In genomic region chr19:16154557-16154956, GRCh38 we compare ENCODE assay signal across 21 cellular contexts. TPM values are rescaled to one million over a fixed set of nuclear protein-coding genes. Genes with fewer than 3 reads are reported as not detected.
A peak's percentile ranks its signal among the peaks of the same experiment; 100 is the strongest.
DNase-seq lines count a peak whose midpoint lies in the region; ATAC-seq, FAIRE-seq and TF ChIP-seq lines count a peak whose summit lies in the region.
"Had no signal": no experiment of that assay in that cellular context is flagged by ENCODE, and none has a peak within 500 bp of the region (broad histone marks: within the 10 kb centered on the region; RNA-seq: fewer than 3 reads in every experiment).

No MANE protein-coding gene starts in this region.

- H3K4me1 ChIP-seq in GM12878 (ENCODE audit: control insufficient read depth, insufficient read depth, low read length): peaks cover 46% of the 10 kb centered on the region

- H3K79me2 ChIP-seq in GM12878 (ENCODE audit: control insufficient read depth, insufficient read depth, low read length): peaks cover 20% of the 10 kb centered on the region

- H3K4me3 ChIP-seq in HL-60 (replicated peaks; ENCODE audit: insufficient read depth, low read length) (no peak overlapping the region), GM12878 (no peak overlapping the region)
- H3K4me3 ChIP-seq: BLaER1 treated with 17β-estradiol and CSF1 and Interleukin-3, amounts not matched to agents 10 nM and 100 nM; PC-9 had no signal

- BruUV-seq in GM12878 (replicated peaks; lab: Mats Ljungman, UMichigan): no TSS peak

- TF ChIP-seq RAD21 in GM12878 (IDR thresholded peaks at IDR 0.05; ENCODE audit: insufficient read depth, low read depth, low read length): no peak

- POLR2A ChIA-PET in activated CD8-positive, alpha-beta T cell treated with anti-CD3 and anti-CD28 coated beads, Interleukin-2, amount 10 ng/mL, durations not matched to agents 7 days and 5 days (lab: Charles Lee): interaction anchor here (0.9 to 2.8 kb wide), 4 partner anchors 10 to 14 kb away, joined by 3 to 15 read pairs (median 4); partner anchors contain the start of gene HSH2D
- POLR2A ChIA-PET in activated CD8-positive, alpha-beta T cell treated with anti-CD3 and anti-CD28 coated beads for 36 hours (lab: Charles Lee): interaction anchor here (1.2 to 1.6 kb wide), 4 partner anchors 9 to 78 kb away, joined by 3 to 12 read pairs (median 4); partner anchors contain the start of gene HSH2D
- POLR2A ChIA-PET in GM12878 (lab: Charles Lee): interaction anchor here (1.0 to 3.1 kb wide), 4 partner anchors 10 to 37 kb away, joined by 3 to 35 read pairs (median 4); no protein-coding TSS in a partner anchor

- FAIRE-seq in GM12878 (lab: Jason Lieb, UNC): no peak

- no peaks in the 10 kb centered on the region for H3K27me3 Mint-ChIP-seq in activated CD8-positive, alpha-beta T cell treated with anti-CD3 and anti-CD28 coated beads, Interleukin-2, amount 10 ng/mL, durations not matched to agents 7 days and 5 days (ENCODE audit: low read depth)
- no peaks in the 10 kb centered on the region for H3K27me3 Mint-ChIP-seq in activated CD8-positive, alpha-beta T cell treated with anti-CD3 and anti-CD28 coated beads for 36 hours

- WGBS in GM12878 (ENCODE audit: insufficient coverage, insufficient replicate concordance, low lambda C conversion rate, missing lambda C conversion rate): 92% methylated on average over 8 of the region's 8 CpGs

- H3K4me3 Mint-ChIP-seq in activated CD8-positive, alpha-beta T cell treated with anti-CD3 and anti-CD28 coated beads, Interleukin-2, amount 10 ng/mL, durations not matched to agents 7 days and 5 days: no peak overlapping the region
- H3K4me3 Mint-ChIP-seq in activated CD8-positive, alpha-beta T cell treated with anti-CD3 and anti-CD28 coated beads for 36 hours: no peak overlapping the region
- no peak overlapping the region for H3K4me3 Mint-ChIP-seq in stimulated activated effector memory CD8-positive, alpha-beta T cell treated with anti-CD3 and anti-CD28 coated beads, Interleukin-12 subunit alpha, Interleukin-12 subunit beta, amount 100 ng/mL, for 72 hours
- H3K4me3 Mint-ChIP-seq: H9 had no signal

- intact Hi-C loops in activated CD8-positive, alpha-beta T cell treated with anti-CD3 and anti-CD28 coated beads for 36 hours (cut with micrococcal nuclease): no loop called here
- intact Hi-C loops in GM12878 (cut with micrococcal nuclease; ENCODE audit: unreplicated experiment): no loop called here

- H3K36me3 Mint-ChIP-seq in activated CD8-positive, alpha-beta T cell treated with anti-CD3 and anti-CD28 coated beads, Interleukin-2, amount 10 ng/mL, durations not matched to agents 7 days and 5 days (ENCODE audit: low read depth): peaks cover 83% of the 10 kb centered on the region
- peaks cover 45% of the 10 kb centered on the region for H3K36me3 Mint-ChIP-seq in activated CD8-positive, alpha-beta T cell treated with anti-CD3 and anti-CD28 coated beads for 36 hours (ENCODE audit: low read depth)
- H3K36me3 Mint-ChIP-seq in stimulated activated effector memory CD8-positive, alpha-beta T cell treated with anti-CD3 and anti-CD28 coated beads, Interleukin-12 subunit alpha, Interleukin-12 subunit beta, amount 100 ng/mL, for 72 hours: peaks cover 88% of the 10 kb centered on the region

- H3K27ac ChIP-seq in HL-60 (replicated peaks) (0 out of 2 replicates have a peak overlapping the region, but pooled peaks have one; percentile 24), GM12878 (ENCODE audit: control insufficient read depth, insufficient read depth) (peak overlapping the region; percentile 68; the same call in 1 of the 2 replicates)
- H3K27ac ChIP-seq: 22Rv1, PC-9 had no signal

- no peak for TF ChIP-seq EP300 in GM12878 (IDR thresholded peaks at IDR 0.05; ENCODE audit: borderline replicate concordance in 1 of 2, control insufficient read depth in 1 of 2, low read depth in 2 of 2, low read length in 2 of 2)

- no peak for ATAC-seq in activated CD8-positive, alpha-beta T cell treated with anti-CD3 and anti-CD28 coated beads, Interleukin-2, amount 10 ng/mL, durations not matched to agents 7 days and 5 days
- no peak for ATAC-seq in activated CD8-positive, alpha-beta T cell treated with anti-CD3 and anti-CD28 coated beads for 36 hours
- ATAC-seq in GM12878 (no peak), HG03135 (IDR thresholded peaks at IDR 0.05; ENCODE audit: unreplicated experiment) (no peak)
- ATAC-seq in stimulated activated effector memory CD8-positive, alpha-beta T cell treated with anti-CD3 and anti-CD28 coated beads, Interleukin-12 subunit alpha, Interleukin-12 subunit beta, amount 100 ng/mL, for 72 hours: no peak

- in situ Hi-C loops in GM12878 (cut with MboI): no loop called here

- H3K4me1 Mint-ChIP-seq in activated CD8-positive, alpha-beta T cell treated with anti-CD3 and anti-CD28 coated beads, Interleukin-2, amount 10 ng/mL, durations not matched to agents 7 days and 5 days (ENCODE audit: low read depth): peaks cover 56% of the 10 kb centered on the region
- peaks cover under 1% of the 10 kb centered on the region for H3K4me1 Mint-ChIP-seq in activated CD8-positive, alpha-beta T cell treated with anti-CD3 and anti-CD28 coated beads for 36 hours (ENCODE audit: low read depth)
- H3K4me1 Mint-ChIP-seq in stimulated activated effector memory CD8-positive, alpha-beta T cell treated with anti-CD3 and anti-CD28 coated beads, Interleukin-12 subunit alpha, Interleukin-12 subunit beta, amount 100 ng/mL, for 72 hours: peaks cover 19% of the 10 kb centered on the region
- H3K4me1 Mint-ChIP-seq: H9 had no signal

- H3K27ac Mint-ChIP-seq in activated CD8-positive, alpha-beta T cell treated with anti-CD3 and anti-CD28 coated beads, Interleukin-2, amount 10 ng/mL, durations not matched to agents 7 days and 5 days: peak overlapping the region; percentile 65
- no peak overlapping the region for H3K27ac Mint-ChIP-seq in activated CD8-positive, alpha-beta T cell treated with anti-CD3 and anti-CD28 coated beads for 36 hours
- peak overlapping the region; percentile 74 for H3K27ac Mint-ChIP-seq in stimulated activated effector memory CD8-positive, alpha-beta T cell treated with anti-CD3 and anti-CD28 coated beads, Interleukin-12 subunit alpha, Interleukin-12 subunit beta, amount 100 ng/mL, for 72 hours
- H3K27ac Mint-ChIP-seq: H9 had no signal

- H3K9me3 Mint-ChIP-seq in activated CD8-positive, alpha-beta T cell treated with anti-CD3 and anti-CD28 coated beads, Interleukin-2, amount 10 ng/mL, durations not matched to agents 7 days and 5 days (ENCODE audit: insufficient read depth): no peaks in the 10 kb centered on the region
- no peaks in the 10 kb centered on the region for H3K9me3 Mint-ChIP-seq in activated CD8-positive, alpha-beta T cell treated with anti-CD3 and anti-CD28 coated beads for 36 hours
- H3K9me3 Mint-ChIP-seq in stimulated activated effector memory CD8-positive, alpha-beta T cell treated with anti-CD3 and anti-CD28 coated beads, Interleukin-12 subunit alpha, Interleukin-12 subunit beta, amount 100 ng/mL, for 72 hours: no peaks in the 10 kb centered on the region
- H3K9me3 Mint-ChIP-seq: H9 had no signal

- no peak overlapping the region for H2AFZ ChIP-seq in GM12878 (ENCODE audit: control insufficient read depth, low read depth, low read length)
- H2AFZ ChIP-seq: PC-9 had no signal

- H3K4me2 ChIP-seq in GM12878 (ENCODE audit: control insufficient read depth, insufficient read depth): peak overlapping the region; percentile 58
- H3K4me2 ChIP-seq: PC-9 had no signal

- RAD21 ChIA-PET in GM12878 (lab: Charles Lee; ENCODE audit: unreplicated experiment): interaction anchor here (1.1 to 1.6 kb wide), 3 partner anchors 9 to 37 kb away, joined by 3 to 4 read pairs (median 4); no protein-coding TSS in a partner anchor

- SMC1A ChIA-PET in GM12878 (lab: Charles Lee; ENCODE audit: uncharacterized antibody, unreplicated experiment): interaction anchor here (1.7 to 5.6 kb wide), 2 partner anchors 10 to 36 kb away, joined by 7 to 33 read pairs; partner anchors contain the start of gene HSH2D

- no peak for TF ChIP-seq CTCF in activated CD8-positive, alpha-beta T cell treated with anti-CD3 and anti-CD28 coated beads for 36 hours (IDR thresholded peaks at IDR 0.05)
- no peak for TF ChIP-seq CTCF in HL-60 (IDR thresholded peaks at IDR 0.05; ENCODE audit: insufficient read depth, low read length)
- TF ChIP-seq CTCF in GM12878 (IDR thresholded peaks at IDR 0.05 in 2 of 3, conservative IDR thresholded peaks at IDR 0.05 in 1 of 3; ENCODE audit: control insufficient read depth in 2 of 3, extremely low read depth in 1 of 3, insufficient read depth in 1 of 3, low read depth in 3 of 3, low read length in 3 of 3): no peak

- no peak overlapping the region for H3K9ac ChIP-seq in GM12878 (ENCODE audit: control insufficient read depth, insufficient read depth, low read length)

- peaks cover 3% of the 10 kb centered on the region; the same call in 1 of the 2 replicates for H4K20me1 ChIP-seq in GM12878 (ENCODE audit: control insufficient read depth, insufficient read depth)
- H4K20me1 ChIP-seq: BLaER1 treated with 17β-estradiol and CSF1 and Interleukin-3, amounts not matched to agents 10 nM and 100 nM had no signal

- H3K9me3 ChIP-seq in GM12878 (replicated peaks; ENCODE audit: control insufficient read depth, insufficient read depth, low read length): no peaks in the 10 kb centered on the region; the same call in 2 of the 3 replicates

- H3K27me3 ChIP-seq in HL-60 (ENCODE audit: insufficient read depth, poor library complexity, severe bottlenecking) (no peaks in the 10 kb centered on the region), GM12878 (replicated peaks in 1 of 2; ENCODE audit: control insufficient read depth in 2 of 2, insufficient read depth in 2 of 2, low read length in 1 of 2) (no peaks in the 10 kb centered on the region)
- H3K27me3 ChIP-seq: BLaER1 treated with 17β-estradiol and CSF1 and Interleukin-3, amounts not matched to agents 10 nM and 100 nM had no signal

- no peak for DNase-seq in activated CD8-positive, alpha-beta T cell treated with anti-CD3 and anti-CD28 coated beads, Interleukin-2, amount 10 ng/mL, durations not matched to agents 7 days and 5 days
- no peak for DNase-seq in activated CD8-positive, alpha-beta T cell treated with anti-CD3 and anti-CD28 coated beads for 36 hours
- DNase-seq in HL-60 (ENCODE audit: low read depth in 1 of 2, low spot score in 1 of 2) (no peak), GM12878 (ENCODE audit: low read depth, low spot score) (no peak), NCI-H774 (lab: John Stamatoyannopoulos, UW) (no peak), NCI-H128 (lab: John Stamatoyannopoulos, UW; ENCODE audit: unreplicated experiment) (no peak)
- DNase-seq in stimulated activated effector memory CD8-positive, alpha-beta T cell treated with anti-CD3 and anti-CD28 coated beads, Interleukin-12 subunit alpha, Interleukin-12 subunit beta, amount 100 ng/mL, for 72 hours (ENCODE audit: low spot score in 2 of 2): no peak
- DNase-seq: COR-L47, H9, KG1, NCI-H1092, NCI-H1694, NCI-H2107, NCI-H226, NCI-H526 had no signal

- TF ChIP-seq POLR2A in GM12878 (IDR thresholded peaks at IDR 0.05; ENCODE audit: low read depth, low read length): no peak

- peaks cover 36 to 58% of the 10 kb centered on the region in 2 experiments for H3K36me3 ChIP-seq in GM12878 (ENCODE audit: control insufficient read depth in 2 of 2, insufficient read depth in 2 of 2, low read length in 1 of 2)

- CTCF ChIA-PET in activated CD8-positive, alpha-beta T cell treated with anti-CD3 and anti-CD28 coated beads, Interleukin-2, amount 10 ng/mL, durations not matched to agents 7 days and 5 days (lab: Charles Lee): interaction anchor here (1.1 to 1.3 kb wide), 2 partner anchors 11 to 80 kb away, joined by 3 to 4 read pairs; partner anchors contain the start of gene HSH2D
- CTCF ChIA-PET in activated CD8-positive, alpha-beta T cell treated with anti-CD3 and anti-CD28 coated beads for 36 hours (lab: Charles Lee): interaction anchor here (1.2 kb wide), 1 partner anchor 94 kb away, joined by 3 read pairs; no protein-coding TSS in a partner anchor
- CTCF ChIA-PET in GM12878 (lab: Yijun Ruan, JAX): interaction anchor here (0.6 to 1.8 kb wide), 2 partner anchors 44 to 81 kb away, joined by 3 to 4 read pairs; no protein-coding TSS in a partner anchor

RNA-seq across cellular contexts. Expression of gene HSH2D, which starts 11.1 kb away (rescaled TPM):
- total RNA-seq in activated CD8-positive, alpha-beta T cell treated with anti-CD3 and anti-CD28 coated beads, Interleukin-2, amount 10 ng/mL, durations not matched to agents 7 days and 5 days: 10 to 100 TPM; 83.6 to 84.3 TPM
- 10 to 100 TPM; 23.5 to 25.5 TPM for total RNA-seq in activated CD8-positive, alpha-beta T cell treated with anti-CD3 and anti-CD28 coated beads for 36 hours
- total RNA-seq in GM12878 (2013; cell fraction: nucleolus; rRNA removed): 70.0 and 81.1 TPM in 2 replicates
- total RNA-seq in GM12878 (2014; rRNA removed) (118 and 121 TPM in 2 replicates), GM12878 (2014; rRNA removed; fragmentation: Illumina TruSeq; extraction: Trizol) (88.4 and 92.6 TPM in 2 replicates), GM12878 (2021) (81.7 and 87.8 TPM in 2 replicates)
- polyA plus RNA-seq in GM12878 (2011; ENCODE audit: low read depth): 60.0 TPM
- polyA plus RNA-seq in GM12878 (2011; rRNA removed) (63.2 and 88.2 TPM in 2 replicates), GM12878 (2014; fragmentation: Illumina TruSeq; extraction: Trizol) (64.8 and 105 TPM in 2 replicates), GM12878 (2014; fragmentation: Nextera tagmentation; extraction: Ambion mirVana) (10 to 100 TPM; 22.0 to 27.2 TPM), GM12878 (2014; rRNA removed) (141 and 145 TPM in 2 replicates), GM12878 (2016; fragmentation: Nextera tagmentation; extraction: Ambion mirVana) (10 to 100 TPM; 82.0 to 90.3 TPM)
- 126 and 139 TPM in 2 replicates for polyA plus RNA-seq in GM12878 (2011; cell fraction: cytosol; rRNA removed)
- polyA plus RNA-seq in GM12878 (2011; cell fraction: nucleus; rRNA removed): 119 and 132 TPM in 2 replicates
- 84.2 and 96.9 TPM in 2 replicates for polyA plus RNA-seq in GM12878 (2012)
- polyA minus RNA-seq in GM12878 (2011; rRNA and poly(A)+ RNA removed): 31.7 and 67.1 TPM in 2 replicates
- polyA minus RNA-seq in GM12878 (2011; cell fraction: cytosol; rRNA and poly(A)+ RNA removed): 19.8 and 25.6 TPM in 2 replicates
- 19.5 and 39.2 TPM in 2 replicates for polyA minus RNA-seq in GM12878 (2011; cell fraction: nucleus; rRNA and poly(A)+ RNA removed)
- total RNA-seq: SK-MEL-5 had no signal

RNA-seq across cellular contexts. Expression of gene CIB3, which starts 18.8 kb away (rescaled TPM):
- not detected for total RNA-seq in activated CD8-positive, alpha-beta T cell treated with anti-CD3 and anti-CD28 coated beads, Interleukin-2, amount 10 ng/mL, durations not matched to agents 7 days and 5 days
- total RNA-seq in activated CD8-positive, alpha-beta T cell treated with anti-CD3 and anti-CD28 coated beads for 36 hours: not detected
- total RNA-seq in GM12878 (2013; cell fraction: nucleolus; rRNA removed): not detected in 2 replicates
- total RNA-seq in GM12878 (2014; rRNA removed) (not detected in 2 replicates), GM12878 (2014; rRNA removed; fragmentation: Illumina TruSeq; extraction: Trizol) (not detected in 2 replicates), GM12878 (2021) (not detected in 2 replicates)
- not detected for polyA plus RNA-seq in GM12878 (2011; ENCODE audit: low read depth)
- polyA plus RNA-seq in GM12878 (2011; rRNA removed) (not detected in 2 replicates), GM12878 (2014; fragmentation: Illumina TruSeq; extraction: Trizol) (not detected in 2 replicates), GM12878 (2014; fragmentation: Nextera tagmentation; extraction: Ambion mirVana) (under 1 TPM in 1 of 2 experiments, not detected in 1; 0.35 TPM), GM12878 (2014; rRNA removed) (not detected in 2 replicates), GM12878 (2016; fragmentation: Nextera tagmentation; extraction: Ambion mirVana) (not detected)
- polyA plus RNA-seq in GM12878 (2011; cell fraction: cytosol; rRNA removed): 0.18 TPM in 1 of 2 replicates, not detected in the other
- 0.19 TPM in 1 of 2 replicates, not detected in the other for polyA plus RNA-seq in GM12878 (2011; cell fraction: nucleus; rRNA removed)
- polyA plus RNA-seq in GM12878 (2012): not detected in 2 replicates
- not detected in 2 replicates for polyA minus RNA-seq in GM12878 (2011; rRNA and poly(A)+ RNA removed)
- not detected in 2 replicates for polyA minus RNA-seq in GM12878 (2011; cell fraction: cytosol; rRNA and poly(A)+ RNA removed)
- not detected in 2 replicates for polyA minus RNA-seq in GM12878 (2011; cell fraction: nucleus; rRNA and poly(A)+ RNA removed)
- total RNA-seq: H9, M059J, PC-9, SK-MEL-5 had no signal

RNA-seq across cellular contexts. Expression of gene FAM32A, which starts 30.7 kb away (rescaled TPM):
- total RNA-seq in activated CD8-positive, alpha-beta T cell treated with anti-CD3 and anti-CD28 coated beads, Interleukin-2, amount 10 ng/mL, durations not matched to agents 7 days and 5 days: 10 to 100 TPM; 65.8 to 69.4 TPM
- total RNA-seq in activated CD8-positive, alpha-beta T cell treated with anti-CD3 and anti-CD28 coated beads for 36 hours: 10 to 100 TPM; 41.7 to 44.7 TPM
- 18.0 and 19.0 TPM in 2 replicates for total RNA-seq in GM12878 (2013; cell fraction: nucleolus; rRNA removed)
- 66.3 and 66.8 TPM in 2 replicates for total RNA-seq in GM12878 (2014; rRNA removed)
- 63.7 and 71.4 TPM in 2 replicates for total RNA-seq in GM12878 (2014; rRNA removed; fragmentation: Illumina TruSeq; extraction: Trizol)
- total RNA-seq in GM12878 (2021): 43.2 and 46.1 TPM in 2 replicates
- polyA plus RNA-seq in GM12878 (2011; ENCODE audit: low read depth): 40.7 TPM
- 104 TPM in 2 replicates for polyA plus RNA-seq in GM12878 (2011; rRNA removed)
- 95.9 and 106 TPM in 2 replicates for polyA plus RNA-seq in GM12878 (2011; cell fraction: cytosol; rRNA removed)
- 66.1 and 66.2 TPM in 2 replicates for polyA plus RNA-seq in GM12878 (2011; cell fraction: nucleus; rRNA removed)
- 42.9 and 44.6 TPM in 2 replicates for polyA plus RNA-seq in GM12878 (2012)
- polyA plus RNA-seq in GM12878 (2014; fragmentation: Illumina TruSeq; extraction: Trizol): 52.0 and 72.3 TPM in 2 replicates
- polyA plus RNA-seq in GM12878 (2014; fragmentation: Nextera tagmentation; extraction: Ambion mirVana): 10 to 100 TPM; 33.3 to 43.0 TPM
- polyA plus RNA-seq in GM12878 (2014; rRNA removed): 74.4 and 75.3 TPM in 2 replicates
- 100 to 1,000 TPM in 1 of 2 experiments, 10 to 100 TPM in 1; 97.2 to 116 TPM for polyA plus RNA-seq in GM12878 (2016; fragmentation: Nextera tagmentation; extraction: Ambion mirVana)
- 38.4 and 40.3 TPM in 2 replicates for polyA minus RNA-seq in GM12878 (2011; rRNA and poly(A)+ RNA removed)
- 15.2 and 15.9 TPM in 2 replicates for polyA minus RNA-seq in GM12878 (2011; cell fraction: cytosol; rRNA and poly(A)+ RNA removed)
- polyA minus RNA-seq in GM12878 (2011; cell fraction: nucleus; rRNA and poly(A)+ RNA removed): 7.7 and 12.0 TPM in 2 replicates

RNA-seq across cellular contexts. Expression of gene RAB8A, which starts 42.9 kb away (rescaled TPM):
- 100 to 1,000 TPM; 156 to 167 TPM for total RNA-seq in activated CD8-positive, alpha-beta T cell treated with anti-CD3 and anti-CD28 coated beads, Interleukin-2, amount 10 ng/mL, durations not matched to agents 7 days and 5 days
- total RNA-seq in activated CD8-positive, alpha-beta T cell treated with anti-CD3 and anti-CD28 coated beads for 36 hours: 100 to 1,000 TPM; 123 to 128 TPM
- total RNA-seq in GM12878 (2013; cell fraction: nucleolus; rRNA removed): 85.8 and 91.6 TPM in 2 replicates
- total RNA-seq in GM12878 (2014; rRNA removed) (94.2 and 104 TPM in 2 replicates), GM12878 (2014; rRNA removed; fragmentation: Illumina TruSeq; extraction: Trizol) (233 and 239 TPM in 2 replicates), GM12878 (2021) (162 and 181 TPM in 2 replicates)
- 29.0 TPM for polyA plus RNA-seq in GM12878 (2011; ENCODE audit: low read depth)
- polyA plus RNA-seq in GM12878 (2011; rRNA removed) (177 and 189 TPM in 2 replicates), GM12878 (2014; fragmentation: Illumina TruSeq; extraction: Trizol) (138 and 168 TPM in 2 replicates), GM12878 (2014; fragmentation: Nextera tagmentation; extraction: Ambion mirVana) (10 to 100 TPM; 23.9 to 39.1 TPM), GM12878 (2014; rRNA removed) (204 and 226 TPM in 2 replicates), GM12878 (2016; fragmentation: Nextera tagmentation; extraction: Ambion mirVana) (100 to 1,000 TPM; 308 to 314 TPM)
- polyA plus RNA-seq in GM12878 (2011; cell fraction: cytosol; rRNA removed): 137 and 184 TPM in 2 replicates
- polyA plus RNA-seq in GM12878 (2011; cell fraction: nucleus; rRNA removed): 94.2 and 96.1 TPM in 2 replicates
- polyA plus RNA-seq in GM12878 (2012): 75.4 and 124 TPM in 2 replicates
- 303 and 377 TPM in 2 replicates for polyA minus RNA-seq in GM12878 (2011; rRNA and poly(A)+ RNA removed)
- polyA minus RNA-seq in GM12878 (2011; cell fraction: cytosol; rRNA and poly(A)+ RNA removed): 89.7 and 135 TPM in 2 replicates
- polyA minus RNA-seq in GM12878 (2011; cell fraction: nucleus; rRNA and poly(A)+ RNA removed): 71.4 and 108 TPM in 2 replicates

RNA-seq across cellular contexts. Expression of gene AP1M1, which starts 43.2 kb away (rescaled TPM):
- 100 to 1,000 TPM; 184 to 186 TPM for total RNA-seq in activated CD8-positive, alpha-beta T cell treated with anti-CD3 and anti-CD28 coated beads, Interleukin-2, amount 10 ng/mL, durations not matched to agents 7 days and 5 days
- total RNA-seq in activated CD8-positive, alpha-beta T cell treated with anti-CD3 and anti-CD28 coated beads for 36 hours: 100 to 1,000 TPM in 1 of 2 experiments, 10 to 100 TPM in 1; 99.0 to 108 TPM
- 32.4 and 32.5 TPM in 2 replicates for total RNA-seq in GM12878 (2013; cell fraction: nucleolus; rRNA removed)
- total RNA-seq in GM12878 (2014; rRNA removed) (60.9 and 74.8 TPM in 2 replicates), GM12878 (2014; rRNA removed; fragmentation: Illumina TruSeq; extraction: Trizol) (26.7 and 28.8 TPM in 2 replicates), GM12878 (2021) (74.7 and 76.5 TPM in 2 replicates)
- polyA plus RNA-seq in GM12878 (2011; ENCODE audit: low read depth): 18.0 TPM
- polyA plus RNA-seq in GM12878 (2011; rRNA removed) (25.4 and 37.8 TPM in 2 replicates), GM12878 (2014; fragmentation: Illumina TruSeq; extraction: Trizol) (33.8 and 36.8 TPM in 2 replicates), GM12878 (2014; fragmentation: Nextera tagmentation; extraction: Ambion mirVana) (1 to 10 TPM; 1.0 to 5.6 TPM), GM12878 (2014; rRNA removed) (51.6 and 64.7 TPM in 2 replicates), GM12878 (2016; fragmentation: Nextera tagmentation; extraction: Ambion mirVana) (100 to 1,000 TPM; 108 to 116 TPM)
- 53.3 and 59.2 TPM in 2 replicates for polyA plus RNA-seq in GM12878 (2011; cell fraction: cytosol; rRNA removed)
- 80.0 and 94.6 TPM in 2 replicates for polyA plus RNA-seq in GM12878 (2011; cell fraction: nucleus; rRNA removed)
- 51.9 and 71.8 TPM in 2 replicates for polyA plus RNA-seq in GM12878 (2012)
- 37.5 and 44.4 TPM in 2 replicates for polyA minus RNA-seq in GM12878 (2011; rRNA and poly(A)+ RNA removed)
- 26.2 and 33.3 TPM in 2 replicates for polyA minus RNA-seq in GM12878 (2011; cell fraction: cytosol; rRNA and poly(A)+ RNA removed)
- polyA minus RNA-seq in GM12878 (2011; cell fraction: nucleus; rRNA and poly(A)+ RNA removed): 24.3 and 42.8 TPM in 2 replicates
